In genomic region chr7:80136276-80137045, GRCh38 we compare ENCODE assay signal across 9 cellular contexts. TPM values are rescaled to one million over a fixed set of nuclear protein-coding genes. Genes with fewer than 3 reads are reported as not detected.
DNase-seq lines count a peak whose midpoint lies in the region; ATAC-seq and TF ChIP-seq lines count a peak whose summit lies in the region.
"Had no signal": no experiment of that assay in that cellular context is flagged by ENCODE, and none has a peak within 500 bp of the region (broad histone marks: within the 10 kb centered on the region; RNA-seq: fewer than 3 reads in every experiment).

No MANE protein-coding gene starts in this region.

- H3K4me1 ChIP-seq in transverse colon, result peaks cover 6 to 42% (median 21%) of the 10 kb centered on the region in 4 donors

- peak overlapping the region; percentile 79 to 98 (median 87) for H3K4me3 ChIP-seq in transverse colon

- H3K27me3 ChIP-seq in layer of hippocampus (ENCODE audit: control insufficient read depth, insufficient read depth, low read length), result no peaks in the 10 kb centered on the region
- no peaks in the 10 kb centered on the region for H3K27me3 ChIP-seq in transverse colon

- no peak for TF ChIP-seq POLR2A in transverse colon (IDR thresholded peaks at IDR 0.05)

- no peak for TF ChIP-seq CTCF in transverse colon (IDR thresholded peaks at IDR 0.05)

- no peaks in the 10 kb centered on the region for H3K36me3 Mint-ChIP-seq in activated naive CD8-positive, alpha-beta T cell treated with anti-CD3 and anti-CD28 coated beads for 36 hours

- intact Hi-C loops in transverse colon (cut with DNase I; ENCODE audit: low total_unique reads), result loop anchor here (10.0 kb wide), 1 partner anchor 258 kb away; no protein-coding TSS in a partner anchor

- H3K27ac ChIP-seq in layer of hippocampus (ENCODE audit: low read depth, low read length), result peak overlapping the region; percentile 42
- H3K27ac ChIP-seq in transverse colon, result peak overlapping the region; percentile 88 to 97 (median 94)
- H3K27ac ChIP-seq: 22Rv1 had no signal

- H3K27ac Mint-ChIP-seq in activated naive CD8-positive, alpha-beta T cell treated with anti-CD3 and anti-CD28 coated beads for 36 hours, result peak overlapping the region; percentile 59

- H3K9me3 Mint-ChIP-seq in activated naive CD8-positive, alpha-beta T cell treated with anti-CD3 and anti-CD28 coated beads for 36 hours, result no peaks in the 10 kb centered on the region

- H3K4me3 Mint-ChIP-seq in activated naive CD8-positive, alpha-beta T cell treated with anti-CD3 and anti-CD28 coated beads for 36 hours, result peak overlapping the region; percentile 76

- no peaks in the 10 kb centered on the region for H3K9me3 ChIP-seq in transverse colon

- 37 to 50% methylated on average over 4 of the region's 4 CpGs for WGBS in transverse colon (ENCODE audit: low coverage in 1 of 2), 2 donors

- ATAC-seq in HG03060 (IDR thresholded peaks at IDR 0.05; ENCODE audit: low read depth, unreplicated experiment), result peak; percentile 50
- no peak for ATAC-seq in HG03039 (IDR thresholded peaks at IDR 0.05; ENCODE audit: unreplicated experiment)

- DNase-seq in DMS 273 (lab: John Stamatoyannopoulos, UW; ENCODE audit: unreplicated experiment) (peak; percentile 50), DMS 273 treated with DMSO at 0.1 percent for 48 hours (lab: John Stamatoyannopoulos, UW) (no peak), transverse colon (no peak)
- no peak for DNase-seq in activated naive CD8-positive, alpha-beta T cell treated with anti-CD3 and anti-CD28 coated beads for 36 hours
- no peak for DNase-seq in stimulated activated CD4-positive, alpha-beta T cell treated with anti-CD3 and anti-CD28 coated beads, Interleukin-12 subunit alpha, Interleukin-12 subunit beta, amount 100 ng/mL, for 4 hours

- H3K27me3 Mint-ChIP-seq in activated naive CD8-positive, alpha-beta T cell treated with anti-CD3 and anti-CD28 coated beads for 36 hours, result peaks cover 64% of the 10 kb centered on the region

- no peaks in the 10 kb centered on the region for H3K36me3 ChIP-seq in transverse colon

- TF ChIP-seq EP300 in transverse colon (IDR thresholded peaks at IDR 0.05; ENCODE audit: low read depth), result no peak

- in situ Hi-C loops in transverse colon (cut with MboI; ENCODE audit: low pct_ligation_motif_present in 1 of 4, low pct_unique_long_range_greater_than_20kb in 1 of 4, low sequenced_read_pairs in 3 of 4), result loop anchor here in 1 of 4 donors (10.0 kb wide), 1 partner anchor 258 kb away; no protein-coding TSS in a partner anchor

- peaks cover 26% of the 10 kb centered on the region for H3K4me1 Mint-ChIP-seq in activated naive CD8-positive, alpha-beta T cell treated with anti-CD3 and anti-CD28 coated beads for 36 hours

RNA-seq across cellular contexts. Expression of gene GNAI1, which starts 1.8 kb away (rescaled TPM):
- 1 to 10 TPM; 1.6 to 2.0 TPM for total RNA-seq in activated naive CD8-positive, alpha-beta T cell treated with anti-CD3 and anti-CD28 coated beads for 36 hours
- 10 to 100 TPM in 3 of 4 donors, 1 to 10 TPM in 1; 3.0 to 46.0 (median 37.4) TPM for total RNA-seq in transverse colon
